20 cellular contexts compared by ENCODE assay signal in the genomic region with DNA sequence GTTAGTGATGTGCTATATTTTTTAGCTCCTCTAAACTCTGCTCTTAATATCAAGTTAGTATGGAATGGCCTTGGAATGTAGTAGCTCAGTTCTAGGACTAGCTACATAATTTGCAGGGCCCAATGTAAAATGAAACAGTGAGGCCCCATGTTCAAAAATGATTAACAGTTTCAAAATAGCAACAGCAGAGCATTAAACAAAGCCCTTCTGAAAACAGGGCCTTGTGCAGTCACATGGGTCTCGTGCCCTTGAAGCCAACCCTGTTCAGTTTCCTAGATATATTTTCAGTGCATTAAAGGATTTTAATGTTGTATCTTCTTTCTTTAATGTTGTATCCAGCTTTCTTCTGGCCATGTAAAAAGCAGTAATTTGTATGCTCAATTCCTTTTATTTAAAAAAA.
"Had no signal": no experiment of that assay in that cellular context is flagged by ENCODE, and none has a peak within 500 bp of the region (broad histone marks: within the 10 kb centered on the region; RNA-seq: fewer than 3 reads in every experiment).

No MANE protein-coding gene starts in this region.

- DNase-seq: activated CD4-positive, alpha-beta T cell treated with anti-CD3 and anti-CD28 coated beads, Interleukin-2, amount 50 U/mL, for 1 hour; activated CD4-positive, CD25-positive, alpha-beta regulatory T cell; activated naive CD4-positive, alpha-beta T cell treated with anti-CD3 and anti-CD28 coated beads, Interleukin-2, amount 50 U/mL, for 16 hours; activated T-cell treated with anti-CD3 and anti-CD28 coated beads for 4 hours; caudate nucleus; effector CD4-positive, alpha-beta T cell; hippocampal formation; mesendoderm; nephron progenitor cell; psoas muscle; spleen; stimulated activated CD4-positive, alpha-beta T cell treated with anti-CD3 and anti-CD28 coated beads, Interleukin-1b, Interleukin-23, amount 100 ng/mL, for 48 hours; stimulated activated naive B cell treated with anti-CD40 and anti-IgM and Interleukin-4, amounts not matched to agents 10 μg/mL and 1 μg/mL and 100 μg/mL, for 72 hours; substantia nigra had no signal

- H3K27ac Mint-ChIP-seq: activated T-helper 17 cell treated with anti-CD3 and anti-CD28 coated beads, Interleukin-2, amount 50 U/mL, for 72 hours; nephron progenitor cell; stimulated activated naive B cell treated with anti-CD40 and anti-IgM and Interleukin-4, amounts not matched to agents 10 μg/mL and 1 μg/mL and 100 μg/mL, for 72 hours; type B pancreatic cell had no signal

- H3K27me3 Mint-ChIP-seq: activated T-helper 17 cell treated with anti-CD3 and anti-CD28 coated beads, Interleukin-2, amount 50 U/mL, for 72 hours; stimulated activated naive B cell treated with anti-CD40 and anti-IgM and Interleukin-4, amounts not matched to agents 10 μg/mL and 1 μg/mL and 100 μg/mL, for 72 hours; type B pancreatic cell had no signal

- H3K4me3 Mint-ChIP-seq: activated T-helper 17 cell treated with anti-CD3 and anti-CD28 coated beads, Interleukin-2, amount 50 U/mL, for 72 hours; nephron progenitor cell; stimulated activated naive B cell treated with anti-CD40 and anti-IgM and Interleukin-4, amounts not matched to agents 10 μg/mL and 1 μg/mL and 100 μg/mL, for 72 hours; type B pancreatic cell had no signal

- H3K36me3 ChIP-seq: adrenal gland, spleen had no signal

- H3K4me1 Mint-ChIP-seq: activated T-helper 17 cell treated with anti-CD3 and anti-CD28 coated beads, Interleukin-2, amount 50 U/mL, for 72 hours; stimulated activated naive B cell treated with anti-CD40 and anti-IgM and Interleukin-4, amounts not matched to agents 10 μg/mL and 1 μg/mL and 100 μg/mL, for 72 hours had no signal

- H3K4me3 ChIP-seq: adrenal gland, coronary artery, psoas muscle, spleen had no signal

- ATAC-seq: activated T-helper 17 cell treated with anti-CD3 and anti-CD28 coated beads, Interleukin-2, amount 50 U/mL, for 72 hours; psoas muscle; sciatic nerve; stimulated activated naive B cell treated with anti-CD40 and anti-IgM and Interleukin-4, amounts not matched to agents 10 μg/mL and 1 μg/mL and 100 μg/mL, for 72 hours had no signal

- H3K9me3 ChIP-seq: adrenal gland, spleen had no signal

- H3K9me3 Mint-ChIP-seq: activated T-helper 17 cell treated with anti-CD3 and anti-CD28 coated beads, Interleukin-2, amount 50 U/mL, for 72 hours; nephron progenitor cell; stimulated activated naive B cell treated with anti-CD40 and anti-IgM and Interleukin-4, amounts not matched to agents 10 μg/mL and 1 μg/mL and 100 μg/mL, for 72 hours; type B pancreatic cell had no signal

- H3K36me3 Mint-ChIP-seq: type B pancreatic cell had no signal

- H3K27ac ChIP-seq: adrenal gland, coronary artery, epithelial cell of prostate, psoas muscle, spleen had no signal

- H3K27me3 ChIP-seq: adrenal gland, spleen had no signal

- H3K4me1 ChIP-seq: adrenal gland, psoas muscle, spleen had no signal
